In genomic region chr10:124946945-124947344, GRCh38 we compare ENCODE assay signal across 14 cellular contexts. TPM values are rescaled to one million over a fixed set of nuclear protein-coding genes. Genes with fewer than 3 reads are reported as not detected.
A peak's percentile ranks its signal among the peaks of the same experiment; 100 is the strongest.
DNase-seq lines count a peak whose midpoint lies in the region; ATAC-seq and TF ChIP-seq lines count a peak whose summit lies in the region.
"Had no signal": no experiment of that assay in that cellular context is flagged by ENCODE, and none has a peak within 500 bp of the region (broad histone marks: within the 10 kb centered on the region; RNA-seq: fewer than 3 reads in every experiment).

No MANE protein-coding gene starts in this region.

- ATAC-seq in IMR-90 (ENCODE audit: low read depth) (no peak), GM21390 (IDR thresholded peaks at IDR 0.05; ENCODE audit: unreplicated experiment) (no peak)
- ATAC-seq: T-cell had no signal

- H2AK9ac ChIP-seq in IMR-90 (replicated peaks; ENCODE audit: low read depth, low read length, poor library complexity) = no peak overlapping the region

- H3K79me2 ChIP-seq in hepatocyte (peaks cover 99% of the 10 kb centered on the region), Karpas-422 (ENCODE audit: low read length) (peaks cover 97% of the 10 kb centered on the region)

- no peak overlapping the region for H3K4me3 ChIP-seq in IMR-90 (ENCODE audit: insufficient read depth, low read depth, low read length)
- H3K4me3 ChIP-seq in hepatocyte = no peak overlapping the region
- no peak overlapping the region for H3K4me3 ChIP-seq in Karpas-422 (ENCODE audit: low read length)
- no peak overlapping the region for H3K4me3 ChIP-seq in esophagus squamous epithelium

- no peaks in the 10 kb centered on the region for H3K27me3 Mint-ChIP-seq in nephron progenitor cell (ENCODE audit: low read depth, poor library complexity)
- H3K27me3 Mint-ChIP-seq: T-cell had no signal

- H3K9ac ChIP-seq in IMR-90 (ENCODE audit: low read depth, low read length) (no peak overlapping the region), Karpas-422 (ENCODE audit: low read length) (no peak overlapping the region)

- H4K20me1 ChIP-seq in IMR-90 (ENCODE audit: insufficient read depth, low read length) (peaks cover 68% of the 10 kb centered on the region), hepatocyte (ENCODE audit: insufficient read depth, poor library complexity, severe bottlenecking) (peaks cover 85% of the 10 kb centered on the region), Karpas-422 (ENCODE audit: insufficient read depth, low read depth, low read length) (0 out of 2 replicates have a peak, but pooled peaks cover 4% of the 10 kb centered on the region)

- peak overlapping the region; percentile 65 for H2BK20ac ChIP-seq in IMR-90 (ENCODE audit: low read depth, low read length)

- DNase-seq in DMS153 (lab: John Stamatoyannopoulos, UW) (peak; percentile 79), IMR-90 (no peak), NCI-H748 (lab: John Stamatoyannopoulos, UW; ENCODE audit: unreplicated experiment) (peak; percentile 79), hepatocyte (ENCODE audit: low spot score) (no peak), Karpas-422 (no peak), esophagus squamous epithelium (lab: John Stamatoyannopoulos, UW) (no peak), nephron progenitor cell (no peak)
- DNase-seq: activated CD4-positive, alpha-beta T cell treated with anti-CD3 and anti-CD28 coated beads, Interleukin-2, amount 50 U/mL, for 1 hour; activated gamma-delta T cell; mesendoderm; stimulated activated CD4-positive, alpha-beta T cell treated with anti-CD3 and anti-CD28 coated beads, Interleukin-4, amount 100 ng/mL, for 4 hours; T-cell had no signal

- H3K27ac ChIP-seq in IMR-90 (ENCODE audit: insufficient read depth, low read length) (no peak overlapping the region), hepatocyte (peak overlapping the region; percentile 25), Karpas-422 (ENCODE audit: low read length) (no peak overlapping the region), esophagus squamous epithelium (no peak overlapping the region)
- H3K27ac ChIP-seq: C4-2B had no signal

- no peaks in the 10 kb centered on the region for H3K9me3 Mint-ChIP-seq in nephron progenitor cell
- H3K9me3 Mint-ChIP-seq: T-cell had no signal

- H3K23ac ChIP-seq in IMR-90 (ENCODE audit: low read depth, low read length) = peak overlapping the region; percentile 39; the same call in 1 of the 2 replicates

- BruUV-seq in IMR-90 (replicated peaks; lab: Mats Ljungman, UMichigan) = no TSS peak

- peak overlapping the region; percentile 82 for H3K14ac ChIP-seq in IMR-90 (replicated peaks; ENCODE audit: low read depth, low read length)

- H2BK5ac ChIP-seq in IMR-90 (ENCODE audit: low read depth, low read length, poor library complexity, severe bottlenecking) = peak overlapping the region; percentile 43

- H3K4me3 Mint-ChIP-seq in nephron progenitor cell = no peak overlapping the region
- H3K4me3 Mint-ChIP-seq: T-cell had no signal

- no peak for TF ChIP-seq CTCF in IMR-90 (conservative IDR thresholded peaks at IDR 0.05; ENCODE audit: low read depth, low read length)
- TF ChIP-seq CTCF in hepatocyte (IDR thresholded peaks at IDR 0.05; ENCODE audit: poor library complexity) = no peak
- TF ChIP-seq CTCF in esophagus squamous epithelium (IDR thresholded peaks at IDR 0.05) = no peak
- TF ChIP-seq CTCF in nephron progenitor cell (IDR thresholded peaks at IDR 0.05) = no peak

- H4K5ac ChIP-seq in IMR-90 (ENCODE audit: low read depth, low read length) = no peak overlapping the region

- dilution Hi-C loops in IMR-90 (cut with HindIII; ENCODE audit: low sequenced_read_pairs, unreplicated experiment) = no loop called here

- H3K4me1 Mint-ChIP-seq in nephron progenitor cell = peaks cover 12% of the 10 kb centered on the region

- H4K8ac ChIP-seq in IMR-90 (ENCODE audit: low read depth in 2 of 2, low read length in 2 of 2) = peak overlapping the region in 1 of 2 experiments; percentile 44; a peak in 1 of 4 replicates

- H2BK120ac ChIP-seq in IMR-90 (ENCODE audit: low read depth, low read length) = no peak overlapping the region

- no peak overlapping the region for H3K18ac ChIP-seq in IMR-90 (ENCODE audit: low read depth, low read length)

- H3K9me3 ChIP-seq in IMR-90 (ENCODE audit: control insufficient read depth, insufficient read depth, low read length) = no peaks in the 10 kb centered on the region
- H3K9me3 ChIP-seq in hepatocyte (ENCODE audit: low read depth) = no peaks in the 10 kb centered on the region
- no peaks in the 10 kb centered on the region for H3K9me3 ChIP-seq in Karpas-422 (ENCODE audit: low read length)
- H3K9me3 ChIP-seq in esophagus squamous epithelium = no peaks in the 10 kb centered on the region

- H3K36me3 ChIP-seq in IMR-90 (ENCODE audit: control insufficient read depth, insufficient read depth, low read length) (peaks cover 14% of the 10 kb centered on the region), hepatocyte (replicated peaks; ENCODE audit: insufficient read depth, low read depth) (no peaks in the 10 kb centered on the region), Karpas-422 (ENCODE audit: insufficient read depth, low read length) (peaks cover 9% of the 10 kb centered on the region; the same call in 1 of the 2 replicates), esophagus squamous epithelium (peaks cover 0 to 28% (median 0%) of the 10 kb centered on the region in 3 donors)

- POLR2A ChIA-PET in IMR-90 (lab: Charles Lee; ENCODE audit: unreplicated experiment) = interaction anchor here (0.6 kb wide), 1 partner anchor 10 kb away, joined by 5 read pairs; no protein-coding TSS in a partner anchor

- H2AK5ac ChIP-seq in IMR-90 (ENCODE audit: low read depth, low read length) = no peak overlapping the region

- peaks cover 53% of the 10 kb centered on the region for H3K36me3 Mint-ChIP-seq in nephron progenitor cell (ENCODE audit: low read depth)

- H3K27me3 ChIP-seq in IMR-90 (ENCODE audit: control insufficient read depth, insufficient read depth, low read length) = no peaks in the 10 kb centered on the region
- no peaks in the 10 kb centered on the region for H3K27me3 ChIP-seq in hepatocyte
- no peaks in the 10 kb centered on the region for H3K27me3 ChIP-seq in Karpas-422 (ENCODE audit: low read length)
- no peaks in the 10 kb centered on the region for H3K27me3 ChIP-seq in esophagus squamous epithelium

- H4K91ac ChIP-seq in IMR-90 (ENCODE audit: insufficient read depth, low read depth, low read length) = 0 out of 2 replicates have a peak overlapping the region, but pooled peaks have one; percentile 28

- peak overlapping the region; percentile 91; the same call in 1 of the 3 replicates for H2BK15ac ChIP-seq in IMR-90 (ENCODE audit: low read depth, low read length)

- H2AFZ ChIP-seq in IMR-90 (replicated peaks; ENCODE audit: low read length, poor library complexity) = no peak overlapping the region
- H2AFZ ChIP-seq in hepatocyte = no peak overlapping the region
- H2AFZ ChIP-seq in Karpas-422 (ENCODE audit: low read length) = no peak overlapping the region

- H3K56ac ChIP-seq in IMR-90 (ENCODE audit: extremely low read depth, insufficient read depth, low read length) = no peak overlapping the region

- no peak overlapping the region for H3K4me2 ChIP-seq in IMR-90 (ENCODE audit: low read depth, low read length)
- no peak overlapping the region for H3K4me2 ChIP-seq in hepatocyte
- no peak overlapping the region for H3K4me2 ChIP-seq in Karpas-422 (ENCODE audit: low read depth, low read length, poor library complexity, severe bottlenecking)

- TF ChIP-seq POLR2A in IMR-90 (IDR thresholded peaks at IDR 0.05; ENCODE audit: low read depth, low read length) = no peak
- TF ChIP-seq POLR2A in esophagus squamous epithelium (IDR thresholded peaks at IDR 0.05) = no peak

- H3K9me1 ChIP-seq in IMR-90 (ENCODE audit: insufficient read depth, low read length) = peaks cover 24% of the 10 kb centered on the region

- in situ Hi-C loops in IMR-90 (cut with MboI; ENCODE audit: low sequenced_read_pairs) = no loop called here

- CTCF ChIA-PET in IMR-90 (lab: Yijun Ruan, JAX) = no interaction called here

- H3K27ac Mint-ChIP-seq in nephron progenitor cell = no peak overlapping the region
- H3K27ac Mint-ChIP-seq: T-cell had no signal

- no CpG with 5 or more reads among the region's 2 CpGs for WGBS in IMR-90 (ENCODE audit: extremely low coverage in 2 of 2, insufficient read length in 1 of 2), 2 experiments
- WGBS in hepatocyte (ENCODE audit: low lambda C conversion rate, missing lambda C conversion rate) = 69% methylated on average over 2 of the region's 2 CpGs
- WGBS in esophagus squamous epithelium, 2 donors = 76 to 77% methylated on average over 2 of the region's 2 CpGs

- intact Hi-C loops in IMR-90 (cut with micrococcal nuclease) (no loop called here), esophagus squamous epithelium (cut with DNase I) (no loop called here)

- H3K9me2 ChIP-seq in hepatocyte (replicated peaks; ENCODE audit: insufficient read depth) = no peaks in the 10 kb centered on the region
- H3K9me2 ChIP-seq in Karpas-422 (replicated peaks; ENCODE audit: insufficient read depth, low read length) = no peaks in the 10 kb centered on the region

- no peak for TF ChIP-seq RAD21 in IMR-90 (IDR thresholded peaks at IDR 0.05; ENCODE audit: low read length)

- H3K79me1 ChIP-seq in IMR-90 (ENCODE audit: low read depth in 1 of 2, low read length in 2 of 2) = peaks cover 23 to 78% of the 10 kb centered on the region in 2 experiments

- 0 out of 2 replicates have a peak overlapping the region, but pooled peaks have one; percentile 40 for H3K4ac ChIP-seq in IMR-90 (ENCODE audit: low read depth, low read length)

- H3K4me1 ChIP-seq in IMR-90 (ENCODE audit: control insufficient read depth, insufficient read depth, low read length) = peaks cover 22% of the 10 kb centered on the region
- peaks cover 9% of the 10 kb centered on the region for H3K4me1 ChIP-seq in hepatocyte (ENCODE audit: insufficient read depth)
- peaks cover 7% of the 10 kb centered on the region; the same call in 1 of the 2 replicates for H3K4me1 ChIP-seq in Karpas-422 (ENCODE audit: low read length)
- peaks cover 0 to 38% (median 10%) of the 10 kb centered on the region in 3 donors for H3K4me1 ChIP-seq in esophagus squamous epithelium

TF ChIP-seq in IMR-90, 13 proteins besides CTCF, POLR2A, EP300 and RAD21 (continues in another document):
- TF ChIP-seq, protein P1, sequence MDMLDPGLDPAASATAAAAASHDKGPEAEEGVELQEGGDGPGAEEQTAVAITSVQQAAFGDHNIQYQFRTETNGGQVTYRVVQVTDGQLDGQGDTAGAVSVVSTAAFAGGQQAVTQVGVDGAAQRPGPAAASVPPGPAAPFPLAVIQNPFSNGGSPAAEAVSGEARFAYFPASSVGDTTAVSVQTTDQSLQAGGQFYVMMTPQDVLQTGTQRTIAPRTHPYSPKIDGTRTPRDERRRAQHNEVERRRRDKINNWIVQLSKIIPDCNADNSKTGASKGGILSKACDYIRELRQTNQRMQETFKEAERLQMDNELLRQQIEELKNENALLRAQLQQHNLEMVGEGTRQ (IDR thresholded peaks at IDR 0.05; ENCODE audit: low read depth, low read length) = no peak

RNA-seq across cellular contexts. Expression of gene ZRANB1, which starts 5.0 kb away (rescaled TPM):
- total RNA-seq in IMR-90 (2012; rRNA removed) = 24.7 and 30.3 TPM in 2 replicates
- polyA plus RNA-seq in IMR-90 (2012; rRNA removed) = 9.1 and 11.2 TPM in 2 replicates
- 3.0 and 4.6 TPM in 2 replicates for polyA plus RNA-seq in IMR-90 (2012; cell fraction: cytosol; rRNA removed)
- 2.6 and 15.3 TPM in 2 replicates for polyA plus RNA-seq in IMR-90 (2012; cell fraction: nucleus; rRNA removed; ENCODE audit: low replicate concordance)
- 25.1 and 30.0 TPM in 2 replicates for total RNA-seq in hepatocyte
- polyA plus RNA-seq in hepatocyte = 7.9 and 10.7 TPM in 2 replicates
- total RNA-seq in Karpas-422 (2014; rRNA removed; shearing (Covaris generic); ENCODE audit: low replicate concordance) = 12.3 and 13.1 TPM in 2 replicates
- 10 to 100 TPM; 11.7 to 25.2 (median 17.4) TPM for total RNA-seq in esophagus squamous epithelium

Comparison
In these comparisons a context has a peak if more than half of its experiments do, and no peak if none do; other contexts are left out.
1. DNase-seq: peak in DMS153 (single experiment) and NCI-H748 (single experiment); none in IMR-90 (single experiment), hepatocyte (single experiment), Karpas-422 (single experiment), esophagus squamous epithelium (single experiment) and nephron progenitor cell (single experiment).